1 cellular context compared by ENCODE assay signal in genomic region chr1:246214708-246215504, GRCh38.
TF ChIP-seq lines count a peak whose summit lies in the region.

No MANE protein-coding gene starts in this region.

TF ChIP-seq in SK-N-SH, 30 proteins besides CTCF, POLR2A, EP300 and RAD21 (continued from another document):
- peak; percentile 72; the same call in 1 of the 2 replicates for TF ChIP-seq MEF2A (IDR thresholded peaks at IDR 0.05; ENCODE audit: borderline replicate concordance, low read depth)
- no peak for TF ChIP-seq RCOR1 (IDR thresholded peaks at IDR 0.05; ENCODE audit: low read length)
- no peak for TF ChIP-seq RFX5 (IDR thresholded peaks at IDR 0.05; ENCODE audit: low read length)
- TF ChIP-seq JUND (IDR thresholded peaks at IDR 0.05) = peak; percentile 78
- TF ChIP-seq USF2 (IDR thresholded peaks at IDR 0.05; ENCODE audit: borderline replicate concordance, low read depth, low read length) = no peak
- TF ChIP-seq FOXJ3 (CRISPR knock-in tag; IDR thresholded peaks at IDR 0.05) = no peak
- no peak for TF ChIP-seq CHD2 (IDR thresholded peaks at IDR 0.05; ENCODE audit: low read length, partially characterized antibody)
- no peak for TF ChIP-seq RXRA (IDR thresholded peaks at IDR 0.05; ENCODE audit: borderline replicate concordance, low read depth)
- no peak for TF ChIP-seq USF1 (IDR thresholded peaks at IDR 0.05; ENCODE audit: borderline replicate concordance, low read depth)
- no peak for TF ChIP-seq NRF1 (IDR thresholded peaks at IDR 0.05; ENCODE audit: low read depth, low read length)
- peak; percentile 66; the same call in 1 of the 2 replicates for TF ChIP-seq YY1 (IDR thresholded peaks at IDR 0.05; ENCODE audit: low read depth)
- TF ChIP-seq MXI1 (IDR thresholded peaks at IDR 0.05; ENCODE audit: low read depth, low read length) = no peak
